Comparison of ENCODE assay signal across 12 cellular contexts in genomic region chr17:77495575-77495974, GRCh38.
DNase-seq lines count a peak whose midpoint lies in the region; ATAC-seq, FAIRE-seq and TF ChIP-seq lines count a peak whose summit lies in the region.
"Had no signal": no experiment of that assay in that cellular context is flagged by ENCODE, and none has a peak within 500 bp of the region (broad histone marks: within the 10 kb centered on the region; RNA-seq: fewer than 3 reads in every experiment).

No MANE protein-coding gene starts in this region.

- peaks cover 24% of the 10 kb centered on the region for H3K36me3 Mint-ChIP-seq in activated CD8-positive, alpha-beta memory T cell treated with anti-CD3 and anti-CD28 coated beads, Interleukin-2, amount 10 ng/mL, durations not matched to agents 7 days and 5 days

- H3K36me3 ChIP-seq in cardiac muscle cell (peaks cover 5% of the 10 kb centered on the region), heart right ventricle (peaks cover 0 to 96% (median 20%) of the 10 kb centered on the region in 9 donors), Peyer's patch (peaks cover 0 to 92% (median 0%) of the 10 kb centered on the region in 3 donors), kidney (ENCODE audit: control insufficient read depth in 1 of 2, insufficient read depth in 2 of 2, low read length in 2 of 2) (peaks cover 9 to 20% of the 10 kb centered on the region in 2 donors), transverse colon (peaks cover 0 to 29% (median 4%) of the 10 kb centered on the region in 4 donors)

- H3K27me3 ChIP-seq in cardiac muscle cell (no peaks in the 10 kb centered on the region), heart right ventricle (no peaks in the 10 kb centered on the region), Peyer's patch (no peaks in the 10 kb centered on the region), transverse colon (no peaks in the 10 kb centered on the region)

- ATAC-seq in heart right ventricle (no peak), GM21515 (IDR thresholded peaks at IDR 0.05; ENCODE audit: unreplicated experiment) (no peak)
- no peak for ATAC-seq in activated CD8-positive, alpha-beta memory T cell treated with anti-CD3 and anti-CD28 coated beads, Interleukin-2, amount 10 ng/mL, durations not matched to agents 7 days and 5 days

- no peak overlapping the region for H3K27ac Mint-ChIP-seq in activated CD8-positive, alpha-beta memory T cell treated with anti-CD3 and anti-CD28 coated beads, Interleukin-2, amount 10 ng/mL, durations not matched to agents 7 days and 5 days

- TF ChIP-seq EP300 in transverse colon (IDR thresholded peaks at IDR 0.05; ENCODE audit: low read depth), result no peak

- no peak overlapping the region for H3K9ac ChIP-seq in kidney (ENCODE audit: low read length in 2 of 2)

- H3K4me3 ChIP-seq in cardiac muscle cell (no peak overlapping the region), heart right ventricle (no peak overlapping the region), Peyer's patch (no peak overlapping the region), kidney (ENCODE audit: low read length in 2 of 2) (no peak overlapping the region), transverse colon (no peak overlapping the region)

- WGBS in heart right ventricle, 2 donors, result 94% methylated on average over 11 of the region's 11 CpGs
- 92 to 96% methylated on average over 2 to 9 of the region's 11 CpGs for WGBS in transverse colon (ENCODE audit: low coverage in 1 of 2), 2 donors

- H3K9me3 Mint-ChIP-seq in activated CD8-positive, alpha-beta memory T cell treated with anti-CD3 and anti-CD28 coated beads, Interleukin-2, amount 10 ng/mL, durations not matched to agents 7 days and 5 days (ENCODE audit: low read depth), result no peaks in the 10 kb centered on the region
- H3K9me3 Mint-ChIP-seq: activated CD4-positive, alpha-beta T cell treated with anti-CD3 and anti-CD28 coated beads, Interleukin-2, amount 10 ng/mL, durations not matched to agents 24 days and 14 days; activated T-helper 2 cell treated with anti-CD3 and anti-CD28 coated beads, Interferon-gamma antibody, Interleukin-2, Interleukin-4, amounts not matched to agents 10 μg/mL and 5 μg/mL and 100 μg/mL, durations not matched to agents 14 hours and 24 hours and 36 hours had no signal

- H3K27ac ChIP-seq in cardiac muscle cell, result peak overlapping the region; percentile 43
- no peak overlapping the region for H3K27ac ChIP-seq in heart right ventricle
- H3K27ac ChIP-seq in Peyer's patch, result peak overlapping the region in 1 of 4 donors; percentile 73
- no peak overlapping the region for H3K27ac ChIP-seq in kidney (ENCODE audit: low read depth in 2 of 2, low read length in 2 of 2)
- H3K27ac ChIP-seq in transverse colon, result no peak overlapping the region

- TF ChIP-seq CTCF in cardiac muscle cell (IDR thresholded peaks at IDR 0.05; ENCODE audit: low read depth, low read length) (no peak), heart right ventricle (IDR thresholded peaks at IDR 0.05) (no peak), Peyer's patch (IDR thresholded peaks at IDR 0.05) (no peak), kidney (IDR thresholded peaks at IDR 0.05; ENCODE audit: borderline replicate concordance, extremely low read depth, insufficient read depth) (no peak), transverse colon (IDR thresholded peaks at IDR 0.05) (no peak)

- DNase-seq in cardiac muscle cell (ENCODE audit: low read depth in 1 of 2, low spot score in 1 of 2) (no peak), heart right ventricle (no peak), Peyer's patch (peak in 2 of 3 donors; percentile 14 to 47), kidney (peak; percentile 59), transverse colon (peak; percentile 5)
- no peak for DNase-seq in activated CD8-positive, alpha-beta memory T cell treated with anti-CD3 and anti-CD28 coated beads, Interleukin-2, amount 10 ng/mL, durations not matched to agents 7 days and 5 days
- DNase-seq: cortex of kidney had no signal

- H3K4me1 ChIP-seq in cardiac muscle cell (ENCODE audit: low read depth) (peaks cover 6% of the 10 kb centered on the region), heart right ventricle (peaks cover 3 to 21% (median 11%) of the 10 kb centered on the region in 9 donors), Peyer's patch (peaks cover 0 to 10% (median 4%) of the 10 kb centered on the region in 4 donors), kidney (ENCODE audit: control insufficient read depth in 1 of 2, insufficient read depth in 1 of 2, low read depth in 1 of 2, low read length in 2 of 2) (peaks cover 0 to 3% of the 10 kb centered on the region in 2 donors), transverse colon (peaks cover 0 to 11% (median 8%) of the 10 kb centered on the region in 4 donors)

- intact Hi-C loops in heart right ventricle (cut with DNase I), result loop anchor here in 8 of 10 donors (1.0 to 10.0 kb wide), 9 partner anchors 65 to 421 kb away; no protein-coding TSS in a partner anchor
- intact Hi-C loops in kidney (cut with DNase I), result no loop called here
- intact Hi-C loops in transverse colon (cut with DNase I; ENCODE audit: low total_unique reads), result loop anchor here (1.0 to 2.0 kb wide), 2 partner anchors 65 to 165 kb away; no protein-coding TSS in a partner anchor

- H3K4me3 Mint-ChIP-seq in activated CD8-positive, alpha-beta memory T cell treated with anti-CD3 and anti-CD28 coated beads, Interleukin-2, amount 10 ng/mL, durations not matched to agents 7 days and 5 days, result no peak overlapping the region
- H3K4me3 Mint-ChIP-seq: activated CD4-positive, alpha-beta T cell treated with anti-CD3 and anti-CD28 coated beads, Interleukin-2, amount 10 ng/mL, durations not matched to agents 24 days and 14 days had no signal

- CTCF ChIA-PET in activated CD8-positive, alpha-beta memory T cell treated with anti-CD3 and anti-CD28 coated beads, Interleukin-2, amount 10 ng/mL, durations not matched to agents 7 days and 5 days (lab: Charles Lee), result interaction anchor here (0.6 to 8.5 kb wide), 24 partner anchors 11 to 210 kb away, joined by 3 to 126 read pairs (median 6); no protein-coding TSS in a partner anchor

- no peaks in the 10 kb centered on the region for H3K27me3 Mint-ChIP-seq in activated CD8-positive, alpha-beta memory T cell treated with anti-CD3 and anti-CD28 coated beads, Interleukin-2, amount 10 ng/mL, durations not matched to agents 7 days and 5 days
- H3K27me3 Mint-ChIP-seq: activated CD4-positive, alpha-beta T cell treated with anti-CD3 and anti-CD28 coated beads, Interleukin-2, amount 10 ng/mL, durations not matched to agents 24 days and 14 days had no signal

- TF ChIP-seq POLR2A in Peyer's patch (IDR thresholded peaks at IDR 0.05) (no peak), transverse colon (IDR thresholded peaks at IDR 0.05) (no peak)

- H3K9me3 ChIP-seq in cardiac muscle cell (ENCODE audit: low read depth) (no peaks in the 10 kb centered on the region), heart right ventricle (no peaks in the 10 kb centered on the region), Peyer's patch (no peaks in the 10 kb centered on the region), kidney (ENCODE audit: control insufficient read depth in 1 of 2, low read length in 2 of 2) (no peaks in the 10 kb centered on the region), transverse colon (no peaks in the 10 kb centered on the region)

- peaks cover 20% of the 10 kb centered on the region for H3K4me1 Mint-ChIP-seq in activated CD8-positive, alpha-beta memory T cell treated with anti-CD3 and anti-CD28 coated beads, Interleukin-2, amount 10 ng/mL, durations not matched to agents 7 days and 5 days

- in situ Hi-C loops in transverse colon (cut with MboI; ENCODE audit: low pct_ligation_motif_present in 1 of 4, low pct_unique_long_range_greater_than_20kb in 1 of 4, low sequenced_read_pairs in 3 of 4), result loop anchor here (5.0 to 25.0 kb wide), 5 partner anchors 61 to 163 kb away; no protein-coding TSS in a partner anchor

- no peak for FAIRE-seq in kidney (lab: Jason Lieb, UNC)
- FAIRE-seq: D721Med, frontal cortex had no signal

Comparison
In these comparisons a context has a peak if more than half of its experiments do, and no peak if none do; other contexts are left out.
1. DNase-seq: peak in Peyer's patch (2 of 3), kidney (single experiment) and transverse colon (single experiment); none in cardiac muscle cell (0 of 2), heart right ventricle (0 of 2) and activated CD8-positive, alpha-beta memory T cell treated with anti-CD3 and anti-CD28 coated beads, Interleukin-2, amount 10 ng/mL, durations not matched to agents 7 days and 5 days (single experiment).